8 cellular contexts compared by ENCODE assay signal in genomic region chr10:72316386-72316700, GRCh38. TPM values are rescaled to one million over a fixed set of nuclear protein-coding genes. Genes with fewer than 3 reads are reported as not detected.
A peak's percentile ranks its signal among the peaks of the same experiment; 100 is the strongest.
DNase-seq lines count a peak whose midpoint lies in the region; ATAC-seq and TF ChIP-seq lines count a peak whose summit lies in the region.

No MANE protein-coding gene starts in this region.

- no peak overlapping the region for H3K4me3 ChIP-seq in CD8-positive, alpha-beta T cell (ENCODE audit: low read depth, low read length)
- H3K4me3 ChIP-seq in SK-N-MC (no peak overlapping the region), psoas muscle (no peak overlapping the region)

- no peak for ATAC-seq in CD8-positive, alpha-beta T cell
- ATAC-seq in psoas muscle (no peak), GM21447 (IDR thresholded peaks at IDR 0.05; ENCODE audit: unreplicated experiment) (no peak)

- H3K4me1 ChIP-seq in CD8-positive, alpha-beta T cell (ENCODE audit: insufficient read depth, low read length), result peaks cover 74% of the 10 kb centered on the region
- peaks cover 51% of the 10 kb centered on the region for H3K4me1 ChIP-seq in psoas muscle

- peak overlapping the region; percentile 90 for H3K27ac Mint-ChIP-seq in CD8-positive, alpha-beta T cell

- no peaks in the 10 kb centered on the region for H3K36me3 ChIP-seq in CD8-positive, alpha-beta T cell (ENCODE audit: insufficient read depth, low read length)
- H3K36me3 ChIP-seq in SK-N-MC (ENCODE audit: insufficient read depth, low read length) (no peaks in the 10 kb centered on the region), psoas muscle (ENCODE audit: insufficient read depth in 1 of 2, low read depth in 1 of 2) (no peaks in the 10 kb centered on the region)

- no peaks in the 10 kb centered on the region for H3K9me3 ChIP-seq in CD8-positive, alpha-beta T cell (ENCODE audit: low read length)
- H3K9me3 ChIP-seq in SK-N-MC (ENCODE audit: low read depth, low read length), result no peaks in the 10 kb centered on the region
- H3K9me3 ChIP-seq in psoas muscle, result no peaks in the 10 kb centered on the region

- no peak for DNase-seq in CD8-positive, alpha-beta T cell
- DNase-seq in SK-N-MC (ENCODE audit: low read depth, low spot score) (no peak), epithelial cell of prostate (ENCODE audit: low read depth, low spot score) (no peak), psoas muscle (no peak), ureter (ENCODE audit: low spot score) (no peak)
- no peak for DNase-seq in activated effector memory CD4-positive, alpha-beta T cell treated with anti-CD3 and anti-CD28 coated beads, Interleukin-2, amount 50 U/mL, for 16 hours
- DNase-seq in activated CD4-positive, CD25-positive, alpha-beta regulatory T cell treated with anti-CD3 and anti-CD28 coated beads, Interleukin-2, amount 50 U/mL, for 72 hours, result no peak

- no peaks in the 10 kb centered on the region for H3K36me3 Mint-ChIP-seq in CD8-positive, alpha-beta T cell

- peak overlapping the region; percentile 26 for H3K4me3 Mint-ChIP-seq in CD8-positive, alpha-beta T cell

- CTCF ChIA-PET in CD8-positive, alpha-beta T cell (lab: Charles Lee), result interaction anchor here (0.9 to 2.5 kb wide), 4 partner anchors 12 to 94 kb away, joined by 3 to 18 read pairs (median 4); partner anchors contain the start of gene DDIT4

- 32 to 41% (median 38%) methylated on average over 3 of the region's 3 CpGs for WGBS in psoas muscle, 3 donors

- H3K9ac ChIP-seq in SK-N-MC (ENCODE audit: insufficient read length), result no peak overlapping the region

- POLR2A ChIA-PET in CD8-positive, alpha-beta T cell (lab: Charles Lee), result interaction anchor here (0.8 to 5.3 kb wide), 5 partner anchors 11 to 68 kb away, joined by 3 to 29 read pairs (median 7); no protein-coding TSS in a partner anchor

- H3K27ac ChIP-seq in CD8-positive, alpha-beta T cell (ENCODE audit: low read depth, low read length), result no peak overlapping the region
- H3K27ac ChIP-seq in SK-N-MC, result 0 out of 2 replicates have a peak overlapping the region, but pooled peaks have one; percentile 50
- peak overlapping the region; percentile 100 for H3K27ac ChIP-seq in epithelial cell of prostate
- peak overlapping the region; percentile 87 for H3K27ac ChIP-seq in psoas muscle

- no peaks in the 10 kb centered on the region for H3K9me3 Mint-ChIP-seq in CD8-positive, alpha-beta T cell

- H3K27me3 ChIP-seq in CD8-positive, alpha-beta T cell (ENCODE audit: insufficient read depth, low read length), result no peaks in the 10 kb centered on the region
- H3K27me3 ChIP-seq in psoas muscle (ENCODE audit: insufficient read depth in 3 of 3, low read length in 2 of 3), result no peaks in the 10 kb centered on the region

- intact Hi-C loops in CD8-positive, alpha-beta T cell (cut with DNase I, micrococcal nuclease), result loop anchor here in 1 of 2 experiments (5.0 kb wide), 1 partner anchor 99 kb away; the partner anchor contains the start of genes ANAPC16 and ASCC1
- intact Hi-C loops in psoas muscle (cut with DNase I), result loop anchor here (5.0 to 10.0 kb wide), 3 partner anchors 39 to 82 kb away; no protein-coding TSS in a partner anchor

- H3K4me1 Mint-ChIP-seq in CD8-positive, alpha-beta T cell (ENCODE audit: low read depth), result peaks cover 67% of the 10 kb centered on the region

- no peaks in the 10 kb centered on the region for H3K27me3 Mint-ChIP-seq in CD8-positive, alpha-beta T cell (ENCODE audit: low read depth)

- TF ChIP-seq CTCF in CD8-positive, alpha-beta T cell (IDR thresholded peaks at IDR 0.05), result no peak
- TF ChIP-seq CTCF in psoas muscle (IDR thresholded peaks at IDR 0.05), result no peak

RNA-seq across cellular contexts. Expression of gene DNAJB12, which starts 38.4 kb away (rescaled TPM):
- 10 to 100 TPM; 33.9 to 37.5 TPM for total RNA-seq in CD8-positive, alpha-beta T cell
- 10 to 100 TPM; 24.0 to 38.7 (median 34.0) TPM for total RNA-seq in psoas muscle
- 10 to 100 TPM; 22.1 to 24.9 (median 22.5) TPM for polyA plus RNA-seq in psoas muscle
- 44.9 TPM for total RNA-seq in ureter

RNA-seq across cellular contexts. Expression of gene DDIT4, which starts 42.6 kb away (rescaled TPM):
- total RNA-seq in CD8-positive, alpha-beta T cell, result 100 to 1,000 TPM; 351 to 360 TPM
- total RNA-seq in psoas muscle (100 to 1,000 TPM in 1 of 4 donors, 10 to 100 TPM in 3; 16.1 to 220 (median 65.4) TPM), ureter (525 TPM)
- polyA plus RNA-seq in psoas muscle, result 100 to 1,000 TPM; 114 to 744 (median 487) TPM
